24 cellular contexts compared by ENCODE assay signal in the genomic region with DNA sequence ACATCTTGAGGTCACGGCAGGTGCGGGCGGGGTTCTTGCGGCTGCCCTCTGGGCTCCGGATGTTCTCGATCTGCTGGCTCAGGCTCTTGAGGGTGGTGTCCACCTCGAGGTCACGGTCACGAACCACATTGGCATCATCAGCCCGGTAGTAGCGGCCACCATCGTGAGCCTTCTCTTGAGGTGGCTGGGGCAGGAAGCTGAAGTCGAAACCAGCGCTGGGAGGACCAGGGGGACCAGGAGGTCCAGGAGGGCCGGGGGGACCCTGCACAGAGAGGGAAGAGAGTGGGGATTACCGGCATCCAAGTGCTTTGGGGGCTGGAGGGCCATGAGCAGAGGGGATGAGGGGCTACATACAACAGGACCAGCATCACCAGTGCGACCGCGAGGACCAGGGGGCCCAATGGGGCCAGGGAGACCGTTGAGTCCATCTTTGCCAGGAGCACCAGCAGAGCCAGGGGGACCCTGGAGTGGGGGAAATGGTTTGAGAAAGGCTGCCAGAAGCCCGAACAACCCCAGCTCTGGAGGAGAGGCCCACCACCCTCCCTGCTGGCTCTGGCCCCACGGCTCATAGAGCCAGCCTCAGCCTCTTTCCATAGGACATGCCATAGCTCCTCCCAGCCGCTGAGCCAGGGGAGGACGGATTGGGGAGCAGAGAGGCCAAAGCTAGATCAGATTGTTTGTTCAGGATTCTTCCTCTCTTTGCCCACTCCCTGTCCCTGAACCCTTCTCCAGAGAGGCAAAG. TPM values are rescaled to one million over a fixed set of nuclear protein-coding genes. Genes with fewer than 3 reads are reported as not detected.
DNase-seq lines count a peak whose midpoint lies in the region; ATAC-seq, FAIRE-seq and TF ChIP-seq lines count a peak whose summit lies in the region.
"Had no signal": no experiment of that assay in that cellular context is flagged by ENCODE, and none has a peak within 500 bp of the region (broad histone marks: within the 10 kb centered on the region; RNA-seq: fewer than 3 reads in every experiment).

No MANE protein-coding gene starts in this region.

- WGBS in hepatocyte (ENCODE audit: low lambda C conversion rate, missing lambda C conversion rate) = 94% methylated on average over 21 of the region's 24 CpGs

- H3K9ac ChIP-seq in astrocyte (ENCODE audit: low read length) (peak overlapping the region; percentile 61), stomach smooth muscle (ENCODE audit: low read length in 2 of 2) (no peak overlapping the region)

- H3K27ac ChIP-seq in astrocyte (ENCODE audit: low read depth, low read length) = peak overlapping the region; percentile 79
- peak overlapping the region; percentile 67 for H3K27ac ChIP-seq in hepatocyte
- peak overlapping the region; percentile 53 for H3K27ac ChIP-seq in stomach smooth muscle (ENCODE audit: low read length)
- H3K27ac ChIP-seq: dorsolateral prefrontal cortex, HL-60 had no signal

- H3K27me3 ChIP-seq in astrocyte (ENCODE audit: insufficient read depth, low read length) (no peaks in the 10 kb centered on the region), hepatocyte (no peaks in the 10 kb centered on the region), stomach smooth muscle (ENCODE audit: control insufficient read depth in 1 of 2, insufficient read depth in 2 of 2, low read length in 2 of 2) (no peaks in the 10 kb centered on the region)
- H3K27me3 ChIP-seq: dorsolateral prefrontal cortex had no signal

- DNase-seq in GM04503 (ENCODE audit: low read depth) = peak; percentile 69
- DNase-seq in astrocyte (ENCODE audit: low read depth) = peak; percentile 71
- DNase-seq in hepatocyte (ENCODE audit: low spot score) = no peak
- DNase-seq in NCI-H2081 (lab: John Stamatoyannopoulos, UW) = no peak
- DNase-seq: activated effector memory CD4-positive, alpha-beta T cell treated with Interleukin-2 at 50 U/mL for 16 hours; aorta; DMS53; dorsolateral prefrontal cortex; hippocampal formation; Karpas-422; kidney glomerular epithelial cell; NCI-H1105 treated with DMSO at 0.1 percent for 48 hours; NCI-H2171; nucleus accumbens; stimulated activated CD4-positive, alpha-beta T cell treated with anti-CD3 and anti-CD28 coated beads, Interleukin-4, amount 100 ng/mL, for 4 hours; T-cell had no signal

- H3K4me2 ChIP-seq in astrocyte (ENCODE audit: low read length) (peak overlapping the region; percentile 45), hepatocyte (no peak overlapping the region)

- H3K36me3 Mint-ChIP-seq in astrocyte (ENCODE audit: low read depth, unreplicated experiment) = peaks cover 38% of the 10 kb centered on the region
- H3K36me3 Mint-ChIP-seq: T-cell had no signal

- H3K27me3 Mint-ChIP-seq in astrocyte (ENCODE audit: low read depth, unreplicated experiment) = no peaks in the 10 kb centered on the region

- H3K4me3 Mint-ChIP-seq in astrocyte (ENCODE audit: unreplicated experiment) = peak overlapping the region; percentile 16
- H3K4me3 Mint-ChIP-seq: CD14-positive monocyte, T-cell had no signal

- H3K4me1 ChIP-seq in astrocyte (ENCODE audit: insufficient read depth, low read length) (peaks cover 57% of the 10 kb centered on the region), hepatocyte (ENCODE audit: insufficient read depth) (no peaks in the 10 kb centered on the region), stomach smooth muscle (ENCODE audit: control insufficient read depth, insufficient read depth, low read length) (peaks cover 75% of the 10 kb centered on the region)

- no peak for ATAC-seq in HG02588 (IDR thresholded peaks at IDR 0.05; ENCODE audit: unreplicated experiment)
- no peak for ATAC-seq in HG02840 (IDR thresholded peaks at IDR 0.05; ENCODE audit: low FRiP score, unreplicated experiment)
- ATAC-seq in HG02798 (IDR thresholded peaks at IDR 0.05; ENCODE audit: poor library complexity, unreplicated experiment) = no peak
- ATAC-seq: esophagus mucosa, T-cell had no signal

- H3K9me3 Mint-ChIP-seq in astrocyte (ENCODE audit: unreplicated experiment) = no peaks in the 10 kb centered on the region
- H3K9me3 Mint-ChIP-seq: T-cell had no signal

- H3K79me2 ChIP-seq in astrocyte (ENCODE audit: insufficient read depth, low read length) (peaks cover 34% of the 10 kb centered on the region), hepatocyte (no peaks in the 10 kb centered on the region)

- H3K9me3 ChIP-seq in astrocyte (ENCODE audit: insufficient read depth, low read depth, low read length) = no peaks in the 10 kb centered on the region
- H3K9me3 ChIP-seq in hepatocyte (ENCODE audit: low read depth) = no peaks in the 10 kb centered on the region
- no peaks in the 10 kb centered on the region for H3K9me3 ChIP-seq in stomach smooth muscle (ENCODE audit: control insufficient read depth in 2 of 2, low read length in 2 of 2)

- peak overlapping the region; percentile 94 for H3K27ac Mint-ChIP-seq in astrocyte (ENCODE audit: unreplicated experiment)
- H3K27ac Mint-ChIP-seq: T-cell had no signal

- H3K4me1 Mint-ChIP-seq in astrocyte (ENCODE audit: low read depth, unreplicated experiment) = peaks cover 56% of the 10 kb centered on the region

- H3K4me3 ChIP-seq in astrocyte (ENCODE audit: insufficient read depth, low read depth, low read length) (no peak overlapping the region), hepatocyte (no peak overlapping the region), stomach smooth muscle (ENCODE audit: low read length in 2 of 2) (no peak overlapping the region)
- H3K4me3 ChIP-seq: dorsolateral prefrontal cortex had no signal

- H4K20me1 ChIP-seq in astrocyte (ENCODE audit: insufficient read depth, low read length) (peaks cover 95% of the 10 kb centered on the region), hepatocyte (ENCODE audit: insufficient read depth, poor library complexity, severe bottlenecking) (peaks cover 50% of the 10 kb centered on the region)

- H3K36me3 ChIP-seq in astrocyte (ENCODE audit: insufficient read depth, low read length) = peaks cover 74% of the 10 kb centered on the region
- H3K36me3 ChIP-seq in hepatocyte (replicated peaks; ENCODE audit: insufficient read depth, low read depth) = no peaks in the 10 kb centered on the region
- peaks cover 62% of the 10 kb centered on the region in 2 donors for H3K36me3 ChIP-seq in stomach smooth muscle (ENCODE audit: control insufficient read depth in 2 of 2, insufficient read depth in 2 of 2, low read length in 2 of 2)

- TF ChIP-seq CTCF in astrocyte (IDR thresholded peaks at IDR 0.05; ENCODE audit: insufficient read depth, low read depth, low read length) (no peak), hepatocyte (IDR thresholded peaks at IDR 0.05; ENCODE audit: poor library complexity) (no peak)

- H2AFZ ChIP-seq in astrocyte (ENCODE audit: low read depth, low read length) (no peak overlapping the region), hepatocyte (no peak overlapping the region)

- H3K9me2 ChIP-seq in hepatocyte (replicated peaks; ENCODE audit: insufficient read depth) = no peaks in the 10 kb centered on the region

- FAIRE-seq in astrocyte (lab: Jason Lieb, UNC) = no peak

RNA-seq across cellular contexts. Expression of a gene that starts 14.6 kb away (rescaled TPM):
- 12,796 and 18,656 TPM in 2 replicates for total RNA-seq in astrocyte
- total RNA-seq in hepatocyte = 351 and 1,063 TPM in 2 replicates
- 5,822 and 6,071 TPM in 2 replicates for polyA plus RNA-seq in hepatocyte
- polyA plus RNA-seq: CD14-positive monocyte had no signal

RNA-seq across cellular contexts. Expression of a gene that starts 21.0 kb away (rescaled TPM):
- total RNA-seq in astrocyte (0.32 TPM in 1 of 2 replicates, not detected in the other), hepatocyte (0.37 TPM in 1 of 2 replicates, not detected in the other)
- 0.83 and 2.2 TPM in 2 replicates for polyA plus RNA-seq in hepatocyte
- total RNA-seq: activated CD8-positive, alpha-beta memory T cell treated with anti-CD3 and anti-CD28 coated beads for 36 hours had no signal

RNA-seq across cellular contexts. Expression of a gene that starts 36.4 kb away (rescaled TPM):
- 73.6 and 75.9 TPM in 2 replicates for total RNA-seq in astrocyte
- total RNA-seq in hepatocyte = 22.5 and 26.2 TPM in 2 replicates
- polyA plus RNA-seq in hepatocyte = 5.1 and 6.7 TPM in 2 replicates

RNA-seq across cellular contexts. Expression of a gene that starts 56.9 kb away (rescaled TPM):
- total RNA-seq in astrocyte = 9.7 and 10.8 TPM in 2 replicates
- 2.4 and 3.1 TPM in 2 replicates for total RNA-seq in hepatocyte
- 3.1 and 4.2 TPM in 2 replicates for polyA plus RNA-seq in hepatocyte
- polyA plus RNA-seq: CD14-positive monocyte had no signal

Comparison
In these comparisons a context has a peak if more than half of its experiments do, and no peak if none do; other contexts are left out.
1. DNase-seq: peak in GM04503 (single experiment) and astrocyte (single experiment); none in hepatocyte (single experiment) and NCI-H2081 (0 of 2).
2. RNA of a gene that starts 14.6 kb away (total RNA-seq): 12,796 to 18,656 TPM in astrocyte; 351 to 1,063 TPM in hepatocyte; every median in the first group is over 10 times any median in the second.
3. Peak in every context shown above with its lines, with median percentiles within 50 percentile points of each other: H3K27ac ChIP-seq.